Comparison of ENCODE assay signal across 8 cellular contexts in genomic region chr20:22691369-22692118, GRCh38.
DNase-seq lines count a peak whose midpoint lies in the region; ATAC-seq and TF ChIP-seq lines count a peak whose summit lies in the region.

No MANE protein-coding gene starts in this region.

- WGBS in neuronal stem cell (ENCODE audit: extremely low coverage in 2 of 2, insufficient read length in 2 of 2, insufficient replicate concordance in 1 of 2), 2 donors, result no CpG with 5 or more reads among the region's 25 CpGs
- 49% methylated on average over 14 of the region's 25 CpGs for WGBS in suprapubic skin

- peak overlapping the region; percentile 58 for H3K4ac ChIP-seq in neuronal stem cell (ENCODE audit: low read length)

- H3K9me3 Mint-ChIP-seq in Caco-2 (ENCODE audit: unreplicated experiment), result peaks cover 18% of the 10 kb centered on the region

- H3K23ac ChIP-seq in neuronal stem cell (ENCODE audit: low read depth, low read length, poor library complexity), result no peak overlapping the region

- H3K14ac ChIP-seq in neuronal stem cell (ENCODE audit: low read length), result no peak overlapping the region

- H3K4me1 ChIP-seq in Caco-2 (peaks cover 6% of the 10 kb centered on the region; the same call in 1 of the 2 replicates), OCI-LY3 (ENCODE audit: low read length) (peaks cover 5% of the 10 kb centered on the region; the same call in 1 of the 2 replicates), foreskin keratinocyte (no peaks in the 10 kb centered on the region), neuronal stem cell (ENCODE audit: control insufficient read depth in 2 of 2, insufficient read depth in 1 of 2, low read depth in 1 of 2, low read length in 2 of 2) (peaks cover 0 to 4% of the 10 kb centered on the region in 2 donors), suprapubic skin (peaks cover 8% of the 10 kb centered on the region)

- H2AFZ ChIP-seq in OCI-LY3 (ENCODE audit: low read depth, low read length), result peak overlapping the region; percentile 83
- peak overlapping the region; percentile 83 for H2AFZ ChIP-seq in neuronal stem cell (ENCODE audit: low read length)

- H3K36me3 Mint-ChIP-seq in Caco-2 (ENCODE audit: insufficient read depth, unreplicated experiment), result no peaks in the 10 kb centered on the region

- H3K79me2 ChIP-seq in OCI-LY3 (ENCODE audit: low read length), result no peaks in the 10 kb centered on the region

- no peaks in the 10 kb centered on the region for H3K27me3 Mint-ChIP-seq in Caco-2 (ENCODE audit: insufficient read depth, unreplicated experiment)

- peak overlapping the region; percentile 63 for H3K4me2 ChIP-seq in OCI-LY3 (ENCODE audit: low read length)
- peak overlapping the region; percentile 28 for H3K4me2 ChIP-seq in neuronal stem cell (ENCODE audit: insufficient read depth, low read length, poor library complexity, severe bottlenecking)

- no peaks in the 10 kb centered on the region for H3K79me1 ChIP-seq in neuronal stem cell (ENCODE audit: low read depth, low read length)

- no peak overlapping the region for H2BK120ac ChIP-seq in neuronal stem cell (ENCODE audit: low read depth, low read length)

- TF ChIP-seq EP300 in suprapubic skin (IDR thresholded peaks at IDR 0.05), result no peak

- TF ChIP-seq POLR2A in suprapubic skin (IDR thresholded peaks at IDR 0.05), result no peak

- no peaks in the 10 kb centered on the region for H4K20me1 ChIP-seq in OCI-LY3 (ENCODE audit: insufficient read depth, low read length)

- no TSS peak for BruUV-seq in Caco-2 (replicated peaks; lab: Mats Ljungman, UMichigan)

- H3K9me3 ChIP-seq in Caco-2, result peaks cover 14% of the 10 kb centered on the region
- H3K9me3 ChIP-seq in OCI-LY3 (ENCODE audit: insufficient read depth, low read length), result no peaks in the 10 kb centered on the region
- peaks cover 0 to 2% of the 10 kb centered on the region in 2 donors for H3K9me3 ChIP-seq in neuronal stem cell (replicated peaks in 1 of 2; ENCODE audit: control insufficient read depth in 2 of 2, insufficient read depth in 1 of 2, low read depth in 1 of 2, low read length in 2 of 2)
- no peaks in the 10 kb centered on the region for H3K9me3 ChIP-seq in suprapubic skin

- H3K27ac ChIP-seq in OCI-LY3 (ENCODE audit: low read length) (no peak overlapping the region), foreskin keratinocyte (no peak overlapping the region), neuronal stem cell (replicated peaks; ENCODE audit: low read length) (no peak overlapping the region), suprapubic skin (no peak overlapping the region)

- CTCF ChIA-PET in Caco-2 (lab: Charles Lee), result interaction anchor here (0.6 to 3.0 kb wide), 40 partner anchors 9 to 667 kb away, joined by 3 to 36 read pairs (median 4); partner anchors contain the start of genes NXT1 and THBD

- no peak overlapping the region for H3K4me3 ChIP-seq in Caco-2 (ENCODE audit: low read depth, low read length)
- H3K4me3 ChIP-seq in Jurkat, Clone E6-1 (ENCODE audit: low read length), result no peak overlapping the region
- peak overlapping the region; percentile 51 for H3K4me3 ChIP-seq in OCI-LY3 (ENCODE audit: low read length)
- no peak overlapping the region for H3K4me3 ChIP-seq in neuronal stem cell (ENCODE audit: low read length in 2 of 2)
- H3K4me3 ChIP-seq in suprapubic skin, result no peak overlapping the region

- peaks cover 2% of the 10 kb centered on the region for H3K4me1 Mint-ChIP-seq in Caco-2 (ENCODE audit: low read depth, unreplicated experiment)

- H2BK15ac ChIP-seq in neuronal stem cell (ENCODE audit: low read length), result peak overlapping the region; percentile 57

- H4K91ac ChIP-seq in neuronal stem cell (ENCODE audit: low read depth, low read length, poor library complexity), result peak overlapping the region; percentile 24

- TF ChIP-seq CTCF in Caco-2 (IDR thresholded peaks at IDR 0.05; ENCODE audit: insufficient read depth in 1 of 2, low read depth in 1 of 2, low read length in 1 of 2, severe bottlenecking in 1 of 2, unreplicated experiment in 1 of 2), result peak; percentile 83 to 96
- peak; percentile 93 for TF ChIP-seq CTCF in OCI-LY3 (IDR thresholded peaks at IDR 0.05; ENCODE audit: low read depth, low read length)
- peak; percentile 93 for TF ChIP-seq CTCF in foreskin keratinocyte (conservative IDR thresholded peaks at IDR 0.05)
- peak; percentile 54 to 88 for TF ChIP-seq CTCF in suprapubic skin (IDR thresholded peaks at IDR 0.05)

- no peak overlapping the region for H2BK5ac ChIP-seq in neuronal stem cell (ENCODE audit: low read length)

- no peak overlapping the region for H3K27ac Mint-ChIP-seq in Caco-2 (ENCODE audit: unreplicated experiment)

- H2AK5ac ChIP-seq in neuronal stem cell (ENCODE audit: low read depth, low read length), result no peak overlapping the region

- H3K27me3 ChIP-seq in Caco-2 (replicated peaks; ENCODE audit: control insufficient read depth, insufficient read depth, low read length) (no peaks in the 10 kb centered on the region), OCI-LY3 (ENCODE audit: low read depth, low read length) (no peaks in the 10 kb centered on the region), foreskin keratinocyte (no peaks in the 10 kb centered on the region), neuronal stem cell (ENCODE audit: control insufficient read depth in 3 of 3, insufficient read depth in 3 of 3, low read depth in 1 of 3, low read length in 3 of 3) (no peaks in the 10 kb centered on the region), suprapubic skin (peaks cover 6% of the 10 kb centered on the region)

- POLR2A ChIA-PET in Caco-2 (lab: Charles Lee), result interaction anchor here (0.6 to 1.0 kb wide), 3 partner anchors 116 to 359 kb away, joined by 3 to 5 read pairs (median 3); no protein-coding TSS in a partner anchor

- H4K8ac ChIP-seq in neuronal stem cell (ENCODE audit: low read depth, low read length), result no peak overlapping the region

- H2BK12ac ChIP-seq in neuronal stem cell (ENCODE audit: low read length), result no peak overlapping the region

- DNase-seq in Caco-2 (peak; percentile 81 to 83), foreskin keratinocyte (peak in 1 of 2 donors; percentile 46), neuronal stem cell (ENCODE audit: low spot score) (peak; percentile 72), suprapubic skin (ENCODE audit: low spot score in 2 of 2) (peak; percentile 84 to 88)
- peak; percentile 60 for DNase-seq in Jurkat, Clone E6-1 (ENCODE audit: low read depth, low spot score)
- DNase-seq in activated T-cell treated with anti-CD3 and anti-CD28 coated beads, Interleukin-2, amount 50 U/mL, for 48 hours, result peak; percentile 63 to 67

- intact Hi-C loops in Caco-2 (cut with micrococcal nuclease; ENCODE audit: unreplicated experiment), result loop anchor here (1.0 to 5.0 kb wide), 4 partner anchors 116 to 649 kb away; no protein-coding TSS in a partner anchor

- no peak overlapping the region for H3K4me3 Mint-ChIP-seq in Caco-2 (ENCODE audit: unreplicated experiment)

- peak overlapping the region; percentile 24 for H3K18ac ChIP-seq in neuronal stem cell (ENCODE audit: low read length)

- H3K36me3 ChIP-seq in Caco-2 (ENCODE audit: control insufficient read depth, insufficient read depth, low read length), result no peaks in the 10 kb centered on the region
- no peaks in the 10 kb centered on the region for H3K36me3 ChIP-seq in OCI-LY3 (replicated peaks; ENCODE audit: low read depth, low read length)
- no peaks in the 10 kb centered on the region for H3K36me3 ChIP-seq in neuronal stem cell (replicated peaks in 1 of 2; ENCODE audit: control insufficient read depth in 2 of 2, insufficient read depth in 2 of 2, low read length in 2 of 2)
- H3K36me3 ChIP-seq in suprapubic skin, result no peaks in the 10 kb centered on the region

- no peak overlapping the region for H3K9ac ChIP-seq in OCI-LY3 (ENCODE audit: low read length)
- H3K9ac ChIP-seq in neuronal stem cell (ENCODE audit: low read depth, low read length, poor library complexity), result no peak overlapping the region

- ATAC-seq in GM21515 (IDR thresholded peaks at IDR 0.05; ENCODE audit: unreplicated experiment), result peak; percentile 88
- peak; percentile 86 for ATAC-seq in foreskin keratinocyte
